7 cellular contexts compared by ENCODE assay signal in genomic region chr6:13328875-13329183, GRCh38. TPM values are rescaled to one million over a fixed set of nuclear protein-coding genes. Genes with fewer than 3 reads are reported as not detected.
DNase-seq lines count a peak whose midpoint lies in the region; ATAC-seq and TF ChIP-seq lines count a peak whose summit lies in the region.

No MANE protein-coding gene starts in this region.

- peak overlapping the region; percentile 87 for H3K4me2 ChIP-seq in hepatocyte

- DNase-seq in HAP-1 (ENCODE audit: low spot score in 2 of 2): no peak
- DNase-seq in WTC11 (ENCODE audit: low spot score): no peak
- DNase-seq in hepatocyte (ENCODE audit: low spot score): no peak
- no peak for DNase-seq in stimulated activated effector memory CD8-positive, alpha-beta T cell treated with anti-CD3 and anti-CD28 coated beads, Interleukin-12 subunit alpha, Interleukin-12 subunit beta, amount 100 ng/mL, for 72 hours (ENCODE audit: low spot score in 2 of 2)
- DNase-seq in RKO (ENCODE audit: low spot score): no peak
- DNase-seq in NCI-H2107 treated with DMSO at 0.1 percent for 48 hours (lab: John Stamatoyannopoulos, UW; ENCODE audit: unreplicated experiment): no peak
- no peak for DNase-seq in activated CD4-positive, CD25-positive, alpha-beta regulatory T cell (lab: John Stamatoyannopoulos, UW)

- 0% methylated on average over 2 of the region's 2 CpGs for WGBS in hepatocyte (ENCODE audit: low lambda C conversion rate, missing lambda C conversion rate)

- peaks cover 22% of the 10 kb centered on the region for H3K4me1 Mint-ChIP-seq in WTC11
- peaks cover 12% of the 10 kb centered on the region for H3K4me1 Mint-ChIP-seq in stimulated activated effector memory CD8-positive, alpha-beta T cell treated with anti-CD3 and anti-CD28 coated beads, Interleukin-12 subunit alpha, Interleukin-12 subunit beta, amount 100 ng/mL, for 72 hours

- TF ChIP-seq CTCF in WTC11 (IDR thresholded peaks at IDR 0.05) (no peak), hepatocyte (IDR thresholded peaks at IDR 0.05; ENCODE audit: poor library complexity) (no peak)

- no peak for ATAC-seq in WTC11
- ATAC-seq in stimulated activated effector memory CD8-positive, alpha-beta T cell treated with anti-CD3 and anti-CD28 coated beads, Interleukin-12 subunit alpha, Interleukin-12 subunit beta, amount 100 ng/mL, for 72 hours: no peak

- H3K36me3 ChIP-seq in HAP-1 (replicated peaks) (peaks cover 5% of the 10 kb centered on the region), hepatocyte (replicated peaks; ENCODE audit: insufficient read depth, low read depth) (no peaks in the 10 kb centered on the region)

- peak overlapping the region; percentile 94 for H3K27ac Mint-ChIP-seq in WTC11
- peak overlapping the region; percentile 92 for H3K27ac Mint-ChIP-seq in stimulated activated effector memory CD8-positive, alpha-beta T cell treated with anti-CD3 and anti-CD28 coated beads, Interleukin-12 subunit alpha, Interleukin-12 subunit beta, amount 100 ng/mL, for 72 hours

- H4K20me1 ChIP-seq in hepatocyte (ENCODE audit: insufficient read depth, poor library complexity, severe bottlenecking): no peaks in the 10 kb centered on the region

- no peaks in the 10 kb centered on the region for H3K9me2 ChIP-seq in hepatocyte (replicated peaks; ENCODE audit: insufficient read depth)

- H2AFZ ChIP-seq in hepatocyte: peak overlapping the region; percentile 95

- H3K4me3 ChIP-seq in HAP-1: peak overlapping the region; percentile 80
- H3K4me3 ChIP-seq in hepatocyte: peak overlapping the region; percentile 39

- CTCF ChIA-PET in WTC11 (lab: Charles Lee): interaction anchor here (1.0 to 2.5 kb wide), 9 partner anchors 50 to 296 kb away, joined by 3 to 20 read pairs (median 4); partner anchors contain the start of genes GFOD1, NOL7 and SIRT5

- POLR2A ChIA-PET in WTC11 (lab: Charles Lee): interaction anchor here (0.6 to 2.1 kb wide), 6 partner anchors 29 to 286 kb away, joined by 3 to 12 read pairs (median 3); partner anchors contain the start of gene NOL7

- H3K79me2 ChIP-seq in hepatocyte: peaks cover 19% of the 10 kb centered on the region

- H3K4me3 Mint-ChIP-seq in WTC11: peak overlapping the region; percentile 89
- peak overlapping the region; percentile 85 for H3K4me3 Mint-ChIP-seq in stimulated activated effector memory CD8-positive, alpha-beta T cell treated with anti-CD3 and anti-CD28 coated beads, Interleukin-12 subunit alpha, Interleukin-12 subunit beta, amount 100 ng/mL, for 72 hours

- H3K9me3 ChIP-seq in HAP-1: no peaks in the 10 kb centered on the region
- no peaks in the 10 kb centered on the region for H3K9me3 ChIP-seq in hepatocyte (ENCODE audit: low read depth)

- H3K27me3 Mint-ChIP-seq in WTC11 (ENCODE audit: low read depth): no peaks in the 10 kb centered on the region

- H3K4me1 ChIP-seq in HAP-1 (peaks cover 10% of the 10 kb centered on the region), hepatocyte (ENCODE audit: insufficient read depth) (peaks cover 10% of the 10 kb centered on the region)

- peak overlapping the region; percentile 93 for H3K27ac ChIP-seq in hepatocyte

- H3K27me3 ChIP-seq in HAP-1 (ENCODE audit: low read depth) (no peaks in the 10 kb centered on the region), hepatocyte (no peaks in the 10 kb centered on the region)

- no peaks in the 10 kb centered on the region for H3K9me3 Mint-ChIP-seq in WTC11
- H3K9me3 Mint-ChIP-seq in stimulated activated effector memory CD8-positive, alpha-beta T cell treated with anti-CD3 and anti-CD28 coated beads, Interleukin-12 subunit alpha, Interleukin-12 subunit beta, amount 100 ng/mL, for 72 hours: no peaks in the 10 kb centered on the region

- in situ Hi-C loops in HAP-1 (cut with MboI; ENCODE audit: low sequenced_read_pairs): loop anchor here (25.0 kb wide), 2 partner anchors 258 to 733 kb away; no protein-coding TSS in a partner anchor

- peaks cover 21% of the 10 kb centered on the region for H3K36me3 Mint-ChIP-seq in WTC11
- H3K36me3 Mint-ChIP-seq in stimulated activated effector memory CD8-positive, alpha-beta T cell treated with anti-CD3 and anti-CD28 coated beads, Interleukin-12 subunit alpha, Interleukin-12 subunit beta, amount 100 ng/mL, for 72 hours: peaks cover 19% of the 10 kb centered on the region

TF ChIP-seq in WTC11, 78 proteins besides CTCF, POLR2A, EP300 and RAD21:
- TF ChIP-seq SMAD3 (CRISPR knock-in tag; IDR thresholded peaks at IDR 0.05; ENCODE audit: borderline replicate concordance): no peak
- TF ChIP-seq ZNF532 (CRISPR knock-in tag; IDR thresholded peaks at IDR 0.05; ENCODE audit: borderline replicate concordance): no peak
- no peak for TF ChIP-seq E2F1 (CRISPR knock-in tag; IDR thresholded peaks at IDR 0.05)
- TF ChIP-seq NFYB (CRISPR knock-in tag; conservative IDR thresholded peaks at IDR 0.05; ENCODE audit: low read depth): no peak
- TF ChIP-seq KAT7 (CRISPR knock-in tag; IDR thresholded peaks at IDR 0.05; ENCODE audit: borderline replicate concordance): no peak

RNA-seq across cellular contexts. Expression of gene TBC1D7, which starts 0.5 kb away (rescaled TPM):
- total RNA-seq in WTC11 (2021): 44.9 to 47.6 TPM (median 45.3 TPM) in 3 replicates
- 15.5 and 27.8 TPM in 2 replicates for total RNA-seq in hepatocyte
- 28.3 and 32.4 TPM in 2 replicates for polyA plus RNA-seq in hepatocyte
